ENCODE assay signal across 1 cellular context in the genomic region with DNA sequence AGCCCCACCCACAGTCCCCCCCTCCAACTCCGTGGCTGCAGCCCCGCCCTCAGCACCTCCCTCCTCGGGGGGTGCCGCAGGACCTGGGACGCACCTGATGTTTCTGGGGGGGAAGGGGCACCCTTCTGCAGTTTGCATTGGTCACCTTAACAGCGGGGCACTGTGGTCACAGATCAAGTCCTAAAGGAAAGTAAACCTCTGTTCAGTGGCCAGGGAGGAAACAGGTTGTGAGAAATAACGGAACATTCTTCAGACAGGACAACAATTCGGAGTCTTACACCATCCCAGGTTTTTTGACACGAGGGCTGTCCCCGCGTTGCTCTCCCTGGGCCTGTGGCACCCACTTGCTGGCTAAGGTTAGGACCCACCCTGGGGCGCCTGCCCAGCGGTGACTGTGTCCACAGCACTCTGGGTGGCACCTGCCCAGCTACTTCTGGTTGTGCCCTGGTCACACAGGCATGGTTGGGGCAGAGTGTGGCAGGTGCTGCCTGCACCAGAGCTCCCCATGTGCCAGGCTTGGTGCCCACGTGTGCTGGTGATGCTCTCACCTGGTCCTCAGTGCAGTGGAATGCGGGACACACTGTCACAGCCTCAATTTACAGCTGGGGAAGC.
TF ChIP-seq lines count a peak whose summit lies in the region.

No MANE protein-coding gene starts in this region.

TF ChIP-seq in HCT116, 20 proteins besides CTCF, POLR2A, EP300 and RAD21 (continued from another document):
- TF ChIP-seq SRF (IDR thresholded peaks at IDR 0.05; ENCODE audit: low read depth) (no peak), EZH2 (IDR thresholded peaks at IDR 0.05) (no peak), MAX (IDR thresholded peaks at IDR 0.05) (no peak), POLR2AphosphoS5 (IDR thresholded peaks at IDR 0.05; ENCODE audit: low read depth, low read length) (no peak), FOSL1 (IDR thresholded peaks at IDR 0.05; ENCODE audit: low read depth) (no peak)
